Comparison of ENCODE assay signal across 16 cellular contexts in the genomic region with DNA sequence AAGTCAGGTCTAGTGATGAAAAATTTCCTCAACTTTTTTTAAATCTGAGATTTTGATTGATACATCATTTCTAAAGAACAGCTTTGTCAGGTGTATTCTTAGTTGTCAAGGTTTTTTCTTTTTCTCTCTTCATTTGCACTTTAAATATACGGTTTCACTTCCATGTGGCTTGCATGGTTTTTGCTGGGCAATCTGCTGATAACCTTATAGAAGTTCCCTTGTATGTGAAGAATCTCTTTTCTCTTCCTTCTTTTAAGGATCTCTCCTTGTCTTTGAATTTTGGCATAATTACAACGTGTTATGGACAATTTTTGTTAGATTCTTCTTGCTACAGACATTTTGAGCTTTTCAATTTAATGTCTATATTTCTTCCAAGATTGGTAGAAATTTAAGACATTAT.
A peak's percentile ranks its signal among the peaks of the same experiment; 100 is the strongest.
DNase-seq lines count a peak whose midpoint lies in the region; ATAC-seq and TF ChIP-seq lines count a peak whose summit lies in the region.
"Had no signal": no experiment of that assay in that cellular context is flagged by ENCODE, and none has a peak within 500 bp of the region (broad histone marks: within the 10 kb centered on the region; RNA-seq: fewer than 3 reads in every experiment).

No MANE protein-coding gene starts in this region.

- H3K27me3 Mint-ChIP-seq in Calu3 (ENCODE audit: unreplicated experiment), result no peaks in the 10 kb centered on the region
- peaks cover 3% of the 10 kb centered on the region for H3K27me3 Mint-ChIP-seq in endodermal cell (ENCODE audit: insufficient read depth)
- H3K27me3 Mint-ChIP-seq: B cell had no signal

- intact Hi-C loops in Calu3 (cut with micrococcal nuclease; ENCODE audit: unreplicated experiment), result no loop called here

- 92 to 93% methylated on average over 2 of the region's 2 CpGs for WGBS in endodermal cell (ENCODE audit: insufficient coverage in 1 of 2, insufficient read length in 1 of 2), 2 experiments
- 90% methylated on average over 2 of the region's 2 CpGs for WGBS in smooth muscle cell (ENCODE audit: low lambda C conversion rate)

- no peaks in the 10 kb centered on the region for H3K36me3 ChIP-seq in HEK293 (ENCODE audit: control insufficient read depth in 2 of 2, insufficient read depth in 1 of 2, low read length in 2 of 2)
- H3K36me3 ChIP-seq in endodermal cell (ENCODE audit: control insufficient read depth, insufficient read depth, low read length), result peaks cover 21% of the 10 kb centered on the region
- H3K36me3 ChIP-seq in smooth muscle cell (ENCODE audit: low read depth), result peaks cover 25% of the 10 kb centered on the region

- H3F3A ChIP-seq in smooth muscle cell (ENCODE audit: low read depth), result no peaks in the 10 kb centered on the region

- H3K4me3 ChIP-seq in HEK293 (ENCODE audit: low read depth, low read length), result no peak overlapping the region
- peak overlapping the region; percentile 53 for H3K4me3 ChIP-seq in endodermal cell (ENCODE audit: low read length)
- H3K4me3 ChIP-seq in smooth muscle cell, result peak overlapping the region; percentile 3
- H3K4me3 ChIP-seq: K562 had no signal

- CTCF ChIA-PET in Calu3 (lab: Charles Lee), result no interaction called here
- CTCF ChIA-PET in HEK293 (lab: Yijun Ruan, JAX), result no interaction called here

- H3K27ac Mint-ChIP-seq in Calu3 (ENCODE audit: unreplicated experiment) (peak overlapping the region; percentile 38), endodermal cell (no peak overlapping the region)
- H3K27ac Mint-ChIP-seq: B cell; CD8-positive, alpha-beta T cell had no signal

- H3K4me1 Mint-ChIP-seq in Calu3 (ENCODE audit: low read depth, unreplicated experiment) (no peaks in the 10 kb centered on the region), endodermal cell (no peaks in the 10 kb centered on the region)
- H3K4me1 Mint-ChIP-seq: B cell had no signal

- DNase-seq in Calu3 (no peak), endodermal cell (no peak), smooth muscle cell (lab: John Stamatoyannopoulos, UW; ENCODE audit: unreplicated experiment) (no peak), amygdala (lab: John Stamatoyannopoulos, UW) (no peak)
- DNase-seq: CD8-positive, alpha-beta T cell; GOT3; H7; IMR-90 had no signal

- no TSS peak for BruUV-seq in Calu3 (replicated peaks; lab: Mats Ljungman, UMichigan)

- H3K27me3 ChIP-seq in endodermal cell (ENCODE audit: control insufficient read depth, insufficient read depth, low read length, poor library complexity, severe bottlenecking) (no peaks in the 10 kb centered on the region), smooth muscle cell (ENCODE audit: low read depth) (no peaks in the 10 kb centered on the region)
- H3K27me3 ChIP-seq: BLaER1 treated with 17β-estradiol and CSF1 and Interleukin-3, amounts not matched to agents 10 nM and 100 nM had no signal

- ATAC-seq in GM19035 (IDR thresholded peaks at IDR 0.05; ENCODE audit: unreplicated experiment) (no peak), HG02970 (IDR thresholded peaks at IDR 0.05; ENCODE audit: low FRiP score, unreplicated experiment) (no peak)
- ATAC-seq: CD8-positive, alpha-beta T cell; HCT116; K562 had no signal

- H4K20me1 ChIP-seq in smooth muscle cell (ENCODE audit: low read depth), result no peaks in the 10 kb centered on the region
- H4K20me1 ChIP-seq: BLaER1 treated with 17β-estradiol and CSF1 and Interleukin-3, amounts not matched to agents 10 nM and 100 nM had no signal

- H3K9me3 Mint-ChIP-seq in Calu3 (ENCODE audit: low read depth, unreplicated experiment) (peaks cover 5% of the 10 kb centered on the region), endodermal cell (peaks cover 95% of the 10 kb centered on the region)

- H3K79me2 ChIP-seq in smooth muscle cell (ENCODE audit: low read depth), result no peaks in the 10 kb centered on the region

- H3K4me3 Mint-ChIP-seq in Calu3 (ENCODE audit: low read depth, unreplicated experiment) (no peak overlapping the region), endodermal cell (no peak overlapping the region)
- H3K4me3 Mint-ChIP-seq: B cell; CD8-positive, alpha-beta T cell had no signal

- H3K9me3 ChIP-seq in HEK293 (ENCODE audit: control insufficient read depth, insufficient read depth, low read depth, low read length), result no peaks in the 10 kb centered on the region
- peaks cover 93% of the 10 kb centered on the region for H3K9me3 ChIP-seq in endodermal cell (ENCODE audit: control insufficient read depth, low read length)
- peaks cover 59% of the 10 kb centered on the region for H3K9me3 ChIP-seq in smooth muscle cell (replicated peaks; ENCODE audit: low read depth)

- H2AFZ ChIP-seq in smooth muscle cell (ENCODE audit: low read depth), result no peak overlapping the region

- H3K36me3 Mint-ChIP-seq in Calu3 (ENCODE audit: insufficient read depth, unreplicated experiment), result peaks cover 5% of the 10 kb centered on the region
- peaks cover 24% of the 10 kb centered on the region for H3K36me3 Mint-ChIP-seq in endodermal cell (ENCODE audit: low read depth)

- H3K4me1 ChIP-seq in HEK293 (ENCODE audit: control insufficient read depth, insufficient read depth, low read length) (no peaks in the 10 kb centered on the region), endodermal cell (ENCODE audit: control insufficient read depth, insufficient read depth, low read length) (no peaks in the 10 kb centered on the region), smooth muscle cell (ENCODE audit: low read depth) (no peaks in the 10 kb centered on the region)
- H3K4me1 ChIP-seq: BLaER1 treated with 17β-estradiol and CSF1 and Interleukin-3, amounts not matched to agents 10 nM and 100 nM had no signal

- H3K27ac ChIP-seq in HEK293 (ENCODE audit: extremely low read depth, low read depth, low read length), result no peak overlapping the region
- H3K27ac ChIP-seq in endodermal cell (ENCODE audit: low read depth, low read length), result no peak overlapping the region
- no peak overlapping the region for H3K27ac ChIP-seq in smooth muscle cell (ENCODE audit: low read depth)
- H3K27ac ChIP-seq: BLaER1 treated with 17β-estradiol and CSF1 and Interleukin-3, amounts not matched to agents 10 nM and 100 nM; HL-60 had no signal

- TF ChIP-seq CTCF in Calu3 (IDR thresholded peaks at IDR 0.05; ENCODE audit: unreplicated experiment) (no peak), HEK293 (tag by site-specific recombination; IDR thresholded peaks at IDR 0.05) (no peak), endodermal cell (conservative IDR thresholded peaks at IDR 0.05) (no peak), smooth muscle cell (IDR thresholded peaks at IDR 0.05; ENCODE audit: borderline replicate concordance, insufficient read depth, poor library complexity, severe bottlenecking) (no peak)

- POLR2A ChIA-PET in HEK293 (lab: Yijun Ruan, JAX), result no interaction called here

- no peak overlapping the region for H3K4me2 ChIP-seq in smooth muscle cell
- H3K4me2 ChIP-seq: BLaER1 treated with 17β-estradiol and CSF1 and Interleukin-3, amounts not matched to agents 10 nM and 100 nM had no signal

- H3K9ac ChIP-seq in endodermal cell (ENCODE audit: extremely low read depth, low read length, poor library complexity, severe bottlenecking), result no peak overlapping the region
- H3K9ac ChIP-seq in smooth muscle cell (ENCODE audit: low read depth), result no peak overlapping the region
- H3K9ac ChIP-seq: BLaER1 treated with 17β-estradiol and CSF1 and Interleukin-3, amounts not matched to agents 10 nM and 100 nM had no signal

TF ChIP-seq in HEK293, 187 proteins besides CTCF, POLR2A, EP300 and RAD21:
- TF ChIP-seq ZNF354C (tag by site-specific recombination; IDR thresholded peaks at IDR 0.05; ENCODE audit: borderline replicate concordance, low read depth) (no peak), ZNF660 (tag by site-specific recombination; IDR thresholded peaks at IDR 0.05) (no peak), ZNF211 (tag by site-specific recombination; IDR thresholded peaks at IDR 0.05; ENCODE audit: low read depth) (no peak), TCF7L2 (IDR thresholded peaks at IDR 0.05; ENCODE audit: borderline replicate concordance, low read depth, low read length) (no peak), TRIM28 (IDR thresholded peaks at IDR 0.05; ENCODE audit: borderline replicate concordance, low read length) (no peak), KLF8 (tag by site-specific recombination; IDR thresholded peaks at IDR 0.05) (no peak), ZNF132 (tag by site-specific recombination; IDR thresholded peaks at IDR 0.05; ENCODE audit: borderline replicate concordance) (no peak), SETDB1 (IDR thresholded peaks at IDR 0.05; ENCODE audit: insufficient read length, low read length) (peak; percentile 33)
